1 cellular context compared by ENCODE assay signal in genomic region chr4:163790231-163790630, GRCh38.
TF ChIP-seq lines count a peak whose summit lies in the region.

No MANE protein-coding gene starts in this region.

TF ChIP-seq in H1, 55 proteins besides CTCF, POLR2A, EP300 and RAD21:
- no peak for TF ChIP-seq YY1 (IDR thresholded peaks at IDR 0.05; ENCODE audit: low read depth, low read length)
- no peak for TF ChIP-seq RNF2 (IDR thresholded peaks at IDR 0.05; ENCODE audit: borderline replicate concordance, low read depth, low read length, missing control alignments, poor library complexity, severe bottlenecking)
- TF ChIP-seq MAFK (IDR thresholded peaks at IDR 0.05; ENCODE audit: low read depth, low read length) = peak; percentile 13; the same call in 1 of the 2 replicates
